17 cellular contexts compared by ENCODE assay signal in genomic region chr2:29166237-29166630, GRCh38. TPM values are rescaled to one million over a fixed set of nuclear protein-coding genes. Genes with fewer than 3 reads are reported as not detected.
A peak's percentile ranks its signal among the peaks of the same experiment; 100 is the strongest.
DNase-seq lines count a peak whose midpoint lies in the region; ATAC-seq and TF ChIP-seq lines count a peak whose summit lies in the region.
"Had no signal": no experiment of that assay in that cellular context is flagged by ENCODE, and none has a peak within 500 bp of the region (broad histone marks: within the 10 kb centered on the region; RNA-seq: fewer than 3 reads in every experiment).

No MANE protein-coding gene starts in this region.

- H3K27me3 ChIP-seq in ACC112 (ENCODE audit: insufficient read depth, low read length), result no peaks in the 10 kb centered on the region
- no peaks in the 10 kb centered on the region for H3K27me3 ChIP-seq in endocrine pancreas (ENCODE audit: control insufficient read depth, insufficient read depth, low read length)
- no peaks in the 10 kb centered on the region for H3K27me3 ChIP-seq in MG63
- H3K27me3 ChIP-seq: neutrophil, uterus had no signal

- H3K9me3 ChIP-seq in endocrine pancreas (ENCODE audit: control insufficient read depth, low read length) (no peaks in the 10 kb centered on the region), MG63 (no peaks in the 10 kb centered on the region; the same call in 1 of the 2 replicates)
- H3K9me3 ChIP-seq: neutrophil, uterus had no signal

- DNase-seq in kidney glomerular epithelial cell (lab: John Stamatoyannopoulos, UW) (peak; percentile 66), MG63 (no peak)
- DNase-seq in activated T-helper 1 cell treated with anti-CD3 and anti-CD28 coated beads, Interleukin-12 subunit alpha, Interleukin-12 subunit beta, Interleukin-2, Interleukin-4 antibody, amounts not matched to agents 30 ng/mL and 10 ng/mL and 1 ng/mL, durations not matched to agents 14 hours and 24 hours and 36 hours (ENCODE audit: low spot score), result no peak
- DNase-seq in activated CD4-positive, alpha-beta T cell treated with anti-CD3 and anti-CD28 coated beads for 36 hours, result no peak
- DNase-seq: activated CD8-positive, alpha-beta memory T cell treated with anti-CD3 and anti-CD28 coated beads for 24 hours; cerebellar nuclear complex; COR-L47; NCI-H187 treated with DMSO at 0.1 percent for 48 hours; Right ventricle myocardium superior; stimulated activated CD4-positive, alpha-beta T cell treated with anti-CD3 and anti-CD28 coated beads, Interleukin-2, amount 100 ng/mL, for 48 hours; uterus had no signal

- H3K27ac Mint-ChIP-seq in activated T-helper 1 cell treated with anti-CD3 and anti-CD28 coated beads, Interleukin-12 subunit alpha, Interleukin-12 subunit beta, Interleukin-2, Interleukin-4 antibody, amounts not matched to agents 30 ng/mL and 10 ng/mL and 1 ng/mL, durations not matched to agents 14 hours and 24 hours and 36 hours, result no peak overlapping the region
- H3K27ac Mint-ChIP-seq in activated CD4-positive, alpha-beta T cell treated with anti-CD3 and anti-CD28 coated beads for 36 hours, result no peak overlapping the region

- no peaks in the 10 kb centered on the region for H3K9me3 Mint-ChIP-seq in activated T-helper 1 cell treated with anti-CD3 and anti-CD28 coated beads, Interleukin-12 subunit alpha, Interleukin-12 subunit beta, Interleukin-2, Interleukin-4 antibody, amounts not matched to agents 30 ng/mL and 10 ng/mL and 1 ng/mL, durations not matched to agents 14 hours and 24 hours and 36 hours
- no peaks in the 10 kb centered on the region for H3K9me3 Mint-ChIP-seq in activated CD4-positive, alpha-beta T cell treated with anti-CD3 and anti-CD28 coated beads for 36 hours (ENCODE audit: low read depth)

- H3K36me3 Mint-ChIP-seq in activated T-helper 1 cell treated with anti-CD3 and anti-CD28 coated beads, Interleukin-12 subunit alpha, Interleukin-12 subunit beta, Interleukin-2, Interleukin-4 antibody, amounts not matched to agents 30 ng/mL and 10 ng/mL and 1 ng/mL, durations not matched to agents 14 hours and 24 hours and 36 hours (ENCODE audit: low read depth), result peaks cover 21% of the 10 kb centered on the region
- H3K36me3 Mint-ChIP-seq in activated CD4-positive, alpha-beta T cell treated with anti-CD3 and anti-CD28 coated beads for 36 hours (ENCODE audit: low read depth), result peaks cover 26% of the 10 kb centered on the region

- H3K79me2 ChIP-seq in ACC112 (ENCODE audit: control insufficient read depth, insufficient read depth, low read length, unreplicated experiment), result no peaks in the 10 kb centered on the region

- peaks cover 25% of the 10 kb centered on the region for H3K36me3 ChIP-seq in ACC112 (ENCODE audit: insufficient read depth, low read length)
- peaks cover 3% of the 10 kb centered on the region for H3K36me3 ChIP-seq in endocrine pancreas (ENCODE audit: control insufficient read depth, insufficient read depth, low read length)
- H3K36me3 ChIP-seq in MG63, result peaks cover 19% of the 10 kb centered on the region
- H3K36me3 ChIP-seq: neutrophil, uterus had no signal

- intact Hi-C loops in activated T-helper 1 cell treated with anti-CD3 and anti-CD28 coated beads, Interleukin-12 subunit alpha, Interleukin-12 subunit beta, Interleukin-2, Interleukin-4 antibody, amounts not matched to agents 30 ng/mL and 10 ng/mL and 1 ng/mL, durations not matched to agents 14 hours and 24 hours and 36 hours (cut with micrococcal nuclease), result no loop called here
- intact Hi-C loops in activated CD4-positive, alpha-beta T cell treated with anti-CD3 and anti-CD28 coated beads for 36 hours (cut with DNase I, micrococcal nuclease), result no loop called here

- TF ChIP-seq RAD21 in Ishikawa (IDR thresholded peaks at IDR 0.05; ENCODE audit: low read depth), result no peak

- H3K4me1 Mint-ChIP-seq in activated T-helper 1 cell treated with anti-CD3 and anti-CD28 coated beads, Interleukin-12 subunit alpha, Interleukin-12 subunit beta, Interleukin-2, Interleukin-4 antibody, amounts not matched to agents 30 ng/mL and 10 ng/mL and 1 ng/mL, durations not matched to agents 14 hours and 24 hours and 36 hours (ENCODE audit: low read depth), result no peaks in the 10 kb centered on the region
- no peaks in the 10 kb centered on the region for H3K4me1 Mint-ChIP-seq in activated CD4-positive, alpha-beta T cell treated with anti-CD3 and anti-CD28 coated beads for 36 hours

- no peak overlapping the region for H3K4me3 Mint-ChIP-seq in activated T-helper 1 cell treated with anti-CD3 and anti-CD28 coated beads, Interleukin-12 subunit alpha, Interleukin-12 subunit beta, Interleukin-2, Interleukin-4 antibody, amounts not matched to agents 30 ng/mL and 10 ng/mL and 1 ng/mL, durations not matched to agents 14 hours and 24 hours and 36 hours
- H3K4me3 Mint-ChIP-seq in activated CD4-positive, alpha-beta T cell treated with anti-CD3 and anti-CD28 coated beads for 36 hours, result no peak overlapping the region

- no peak overlapping the region for H3K9ac ChIP-seq in endocrine pancreas (ENCODE audit: control insufficient read depth, insufficient read depth, low read length)

- peak overlapping the region; percentile 47 for H3K27ac ChIP-seq in ACC112 (ENCODE audit: low read depth, low read length)
- H3K27ac ChIP-seq: neutrophil, uterus had no signal

- CTCF ChIA-PET in activated CD4-positive, alpha-beta T cell treated with anti-CD3 and anti-CD28 coated beads for 36 hours (lab: Charles Lee), result interaction anchor here (0.6 kb wide), 1 partner anchor 108 kb away, joined by 3 read pairs; no protein-coding TSS in a partner anchor

- no peak overlapping the region for H3K4me3 ChIP-seq in ACC112 (ENCODE audit: low read depth, low read length)
- H3K4me3 ChIP-seq in endocrine pancreas (ENCODE audit: control insufficient read depth, insufficient read depth, low read length), result peak overlapping the region; percentile 39
- H3K4me3 ChIP-seq in MG63, result no peak overlapping the region
- H3K4me3 ChIP-seq: GM12878, uterus had no signal

- H3K4me1 ChIP-seq in ACC112 (ENCODE audit: control insufficient read depth, insufficient read depth, low read length, unreplicated experiment), result peaks cover 20% of the 10 kb centered on the region
- H3K4me1 ChIP-seq in endocrine pancreas (ENCODE audit: control insufficient read depth, insufficient read depth, low read length), result peaks cover 24% of the 10 kb centered on the region
- H3K4me1 ChIP-seq: uterus had no signal

- no peaks in the 10 kb centered on the region for H3K27me3 Mint-ChIP-seq in activated T-helper 1 cell treated with anti-CD3 and anti-CD28 coated beads, Interleukin-12 subunit alpha, Interleukin-12 subunit beta, Interleukin-2, Interleukin-4 antibody, amounts not matched to agents 30 ng/mL and 10 ng/mL and 1 ng/mL, durations not matched to agents 14 hours and 24 hours and 36 hours (ENCODE audit: insufficient read depth)
- no peaks in the 10 kb centered on the region for H3K27me3 Mint-ChIP-seq in activated CD4-positive, alpha-beta T cell treated with anti-CD3 and anti-CD28 coated beads for 36 hours

- no peak overlapping the region for H2AFZ ChIP-seq in ACC112 (ENCODE audit: low read length, unreplicated experiment)

- ATAC-seq in GM19395 (IDR thresholded peaks at IDR 0.05; ENCODE audit: unreplicated experiment), result no peak
- no peak for ATAC-seq in activated CD4-positive, alpha-beta T cell treated with anti-CD3 and anti-CD28 coated beads for 36 hours
- ATAC-seq: GM12878 had no signal

- POLR2A ChIA-PET in activated CD4-positive, alpha-beta T cell treated with anti-CD3 and anti-CD28 coated beads for 36 hours (lab: Charles Lee), result no interaction called here

- no peak for TF ChIP-seq EP300 in Ishikawa (IDR thresholded peaks at IDR 0.05; ENCODE audit: borderline replicate concordance)

TF ChIP-seq in Ishikawa, 13 proteins besides CTCF, POLR2A, EP300 and RAD21:
- no peak for TF ChIP-seq USF1 (IDR thresholded peaks at IDR 0.05)
- TF ChIP-seq ZBTB7A (IDR thresholded peaks at IDR 0.05; ENCODE audit: low read depth), result no peak
- no peak for TF ChIP-seq EGR1 (IDR thresholded peaks at IDR 0.05)
- TF ChIP-seq TAF1 (IDR thresholded peaks at IDR 0.05; ENCODE audit: low read depth), result no peak
- TF ChIP-seq CEBPB (IDR thresholded peaks at IDR 0.05), result peak; percentile 84
- no peak for TF ChIP-seq CREB1 (IDR thresholded peaks at IDR 0.05; ENCODE audit: low read depth)

RNA-seq across cellular contexts. Expression of gene CLIP4, which starts 51.0 kb away (rescaled TPM):
- 24.5 and 25.8 TPM in 2 replicates for total RNA-seq in activated T-helper 1 cell treated with anti-CD3 and anti-CD28 coated beads, Interleukin-12 subunit alpha, Interleukin-12 subunit beta, Interleukin-2, Interleukin-4 antibody, amounts not matched to agents 30 ng/mL and 10 ng/mL and 1 ng/mL, durations not matched to agents 14 hours and 24 hours and 36 hours
- 15.3 and 24.3 TPM in 2 replicates for total RNA-seq in MG63 (2014; rRNA removed; shearing (Covaris generic); ENCODE audit: low replicate concordance)
- 10 to 100 TPM; 19.5 to 22.7 TPM for total RNA-seq in activated CD4-positive, alpha-beta T cell treated with anti-CD3 and anti-CD28 coated beads for 36 hours
